In the genomic region with DNA sequence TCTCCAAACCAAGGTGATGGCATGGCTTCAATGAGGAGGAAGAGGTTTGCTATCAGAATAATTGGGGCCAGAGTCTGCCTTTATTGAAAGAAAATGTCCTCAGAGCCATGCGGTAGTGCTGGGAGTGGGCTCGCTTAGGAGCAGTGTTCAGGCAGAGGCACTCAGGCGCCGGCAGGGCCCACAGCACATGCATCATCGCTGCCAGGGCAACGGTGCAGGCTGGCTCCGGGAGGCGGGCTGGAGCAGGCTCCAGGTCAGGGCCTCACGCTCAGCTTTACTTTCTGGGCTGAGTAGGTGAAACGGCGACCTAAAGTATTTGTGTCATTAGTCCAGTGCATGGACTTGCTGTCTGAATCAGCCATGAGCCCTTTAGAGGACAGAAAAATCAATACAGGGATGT, we compare ENCODE assay signal across 1 cellular context.
TF ChIP-seq lines count a peak whose summit lies in the region.

No MANE protein-coding gene starts in this region.

TF ChIP-seq in GM23338, 12 proteins besides CTCF, POLR2A, EP300 and RAD21:
- TF ChIP-seq ZNF114 (CRISPR knock-in tag; IDR thresholded peaks at IDR 0.05) (no peak), EZH2 (IDR thresholded peaks at IDR 0.05; ENCODE audit: low read depth, unreplicated experiment) (no peak)
- TF ChIP-seq, protein P1, sequence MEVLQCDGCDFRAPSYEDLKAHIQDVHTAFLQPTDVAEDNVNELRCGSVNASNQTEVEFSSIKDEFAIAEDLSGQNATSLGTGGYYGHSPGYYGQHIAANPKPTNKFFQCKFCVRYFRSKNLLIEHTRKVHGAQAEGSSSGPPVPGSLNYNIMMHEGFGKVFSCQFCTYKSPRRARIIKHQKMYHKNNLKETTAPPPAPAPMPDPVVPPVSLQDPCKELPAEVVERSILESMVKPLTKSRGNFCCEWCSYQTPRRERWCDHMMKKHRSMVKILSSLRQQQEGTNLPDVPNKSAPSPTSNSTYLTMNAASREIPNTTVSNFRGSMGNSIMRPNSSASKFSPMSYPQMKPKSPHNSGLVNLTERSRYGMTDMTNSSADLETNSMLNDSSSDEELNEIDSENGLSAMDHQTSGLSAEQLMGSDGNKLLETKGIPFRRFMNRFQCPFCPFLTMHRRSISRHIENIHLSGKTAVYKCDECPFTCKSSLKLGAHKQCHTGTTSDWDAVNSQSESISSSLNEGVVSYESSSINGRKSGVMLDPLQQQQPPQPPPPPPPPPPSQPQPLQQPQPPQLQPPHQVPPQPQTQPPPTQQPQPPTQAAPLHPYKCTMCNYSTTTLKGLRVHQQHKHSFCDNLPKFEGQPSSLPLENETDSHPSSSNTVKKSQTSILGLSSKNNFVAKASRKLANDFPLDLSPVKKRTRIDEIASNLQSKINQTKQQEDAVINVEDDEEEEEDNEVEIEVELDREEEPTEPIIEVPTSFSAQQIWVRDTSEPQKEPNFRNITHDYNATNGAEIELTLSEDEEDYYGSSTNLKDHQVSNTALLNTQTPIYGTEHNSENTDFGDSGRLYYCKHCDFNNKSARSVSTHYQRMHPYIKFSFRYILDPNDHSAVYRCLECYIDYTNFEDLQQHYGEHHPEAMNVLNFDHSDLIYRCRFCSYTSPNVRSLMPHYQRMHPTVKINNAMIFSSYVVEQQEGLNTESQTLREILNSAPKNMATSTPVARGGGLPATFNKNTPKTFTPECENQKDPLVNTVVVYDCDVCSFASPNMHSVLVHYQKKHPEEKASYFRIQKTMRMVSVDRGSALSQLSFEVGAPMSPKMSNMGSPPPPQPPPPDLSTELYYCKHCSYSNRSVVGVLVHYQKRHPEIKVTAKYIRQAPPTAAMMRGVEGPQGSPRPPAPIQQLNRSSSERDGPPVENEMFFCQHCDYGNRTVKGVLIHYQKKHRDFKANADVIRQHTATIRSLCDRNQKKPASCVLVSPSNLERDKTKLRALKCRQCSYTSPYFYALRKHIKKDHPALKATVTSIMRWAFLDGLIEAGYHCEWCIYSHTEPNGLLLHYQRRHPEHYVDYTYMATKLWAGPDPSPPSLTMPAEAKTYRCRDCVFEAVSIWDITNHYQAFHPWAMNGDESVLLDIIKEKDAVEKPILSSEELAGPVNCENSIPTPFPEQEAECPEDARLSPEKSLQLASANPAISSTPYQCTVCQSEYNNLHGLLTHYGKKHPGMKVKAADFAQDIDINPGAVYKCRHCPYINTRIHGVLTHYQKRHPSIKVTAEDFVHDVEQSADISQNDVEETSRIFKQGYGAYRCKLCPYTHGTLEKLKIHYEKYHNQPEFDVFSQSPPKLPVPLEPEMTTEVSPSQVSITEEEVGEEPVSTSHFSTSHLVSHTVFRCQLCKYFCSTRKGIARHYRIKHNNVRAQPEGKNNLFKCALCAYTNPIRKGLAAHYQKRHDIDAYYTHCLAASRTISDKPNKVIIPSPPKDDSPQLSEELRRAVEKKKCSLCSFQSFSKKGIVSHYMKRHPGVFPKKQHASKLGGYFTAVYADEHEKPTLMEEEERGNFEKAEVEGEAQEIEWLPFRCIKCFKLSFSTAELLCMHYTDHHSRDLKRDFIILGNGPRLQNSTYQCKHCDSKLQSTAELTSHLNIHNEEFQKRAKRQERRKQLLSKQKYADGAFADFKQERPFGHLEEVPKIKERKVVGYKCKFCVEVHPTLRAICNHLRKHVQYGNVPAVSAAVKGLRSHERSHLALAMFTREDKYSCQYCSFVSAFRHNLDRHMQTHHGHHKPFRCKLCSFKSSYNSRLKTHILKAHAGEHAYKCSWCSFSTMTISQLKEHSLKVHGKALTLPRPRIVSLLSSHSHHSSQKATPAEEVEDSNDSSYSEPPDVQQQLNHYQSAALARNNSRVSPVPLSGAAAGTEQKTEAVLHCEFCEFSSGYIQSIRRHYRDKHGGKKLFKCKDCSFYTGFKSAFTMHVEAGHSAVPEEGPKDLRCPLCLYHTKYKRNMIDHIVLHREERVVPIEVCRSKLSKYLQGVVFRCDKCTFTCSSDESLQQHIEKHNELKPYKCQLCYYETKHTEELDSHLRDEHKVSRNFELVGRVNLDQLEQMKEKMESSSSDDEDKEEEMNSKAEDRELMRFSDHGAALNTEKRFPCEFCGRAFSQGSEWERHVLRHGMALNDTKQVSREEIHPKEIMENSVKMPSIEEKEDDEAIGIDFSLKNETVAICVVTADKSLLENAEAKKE (CRISPR knock-in tag; IDR thresholded peaks at IDR 0.05), result no peak
- TF ChIP-seq, protein P2, sequence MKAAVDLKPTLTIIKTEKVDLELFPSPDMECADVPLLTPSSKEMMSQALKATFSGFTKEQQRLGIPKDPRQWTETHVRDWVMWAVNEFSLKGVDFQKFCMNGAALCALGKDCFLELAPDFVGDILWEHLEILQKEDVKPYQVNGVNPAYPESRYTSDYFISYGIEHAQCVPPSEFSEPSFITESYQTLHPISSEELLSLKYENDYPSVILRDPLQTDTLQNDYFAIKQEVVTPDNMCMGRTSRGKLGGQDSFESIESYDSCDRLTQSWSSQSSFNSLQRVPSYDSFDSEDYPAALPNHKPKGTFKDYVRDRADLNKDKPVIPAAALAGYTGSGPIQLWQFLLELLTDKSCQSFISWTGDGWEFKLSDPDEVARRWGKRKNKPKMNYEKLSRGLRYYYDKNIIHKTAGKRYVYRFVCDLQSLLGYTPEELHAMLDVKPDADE (IDR thresholded peaks at IDR 0.05), result no peak
